Comparison of ENCODE assay signal across 20 cellular contexts in the genomic region with DNA sequence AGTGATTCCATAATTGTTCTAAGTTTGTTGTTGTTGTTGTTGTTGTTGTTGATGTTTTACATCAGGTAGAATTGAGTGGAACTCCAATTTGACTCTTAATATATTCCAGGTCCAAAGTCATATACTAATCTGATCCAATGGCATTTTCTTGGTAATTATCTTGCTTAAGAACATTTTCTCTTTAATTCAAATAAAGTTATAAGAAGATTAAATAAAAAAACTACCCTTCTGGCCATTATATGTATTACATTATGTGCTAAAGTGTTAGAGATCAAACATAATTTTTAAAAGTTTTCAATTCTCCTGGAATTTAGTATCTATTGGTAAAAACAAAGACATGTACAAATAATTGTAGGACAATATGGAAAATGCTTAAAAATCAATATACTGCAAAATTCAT.
"Had no signal": no experiment of that assay in that cellular context is flagged by ENCODE, and none has a peak within 500 bp of the region (broad histone marks: within the 10 kb centered on the region; RNA-seq: fewer than 3 reads in every experiment).

No MANE protein-coding gene starts in this region.

- ATAC-seq: PC-3, Right ventricle myocardium inferior had no signal

- H3K4me3 ChIP-seq: MG63, Peyer's patch, SJCRH30 had no signal

- H3K4me1 ChIP-seq: Peyer's patch, SJCRH30 had no signal

- H3K27me3 ChIP-seq: MG63, Peyer's patch, SJCRH30 had no signal

- DNase-seq: Karpas-422, KBM-7, MG63, NCI-H1092, NCI-H1105 treated with DMSO at 0.1 percent for 48 hours, NCI-H1417 treated with DMSO at 0.1 percent for 48 hours, NCI-H146, NCI-H1694 treated with DMSO at 0.1 percent for 48 hours, NCI-H1930, NCI-H2081, NCI-H2107, NCI-H2227 treated with DMSO at 0.1 percent for 48 hours, NCI-H524, NCI-H526 treated with DMSO at 0.1 percent for 48 hours, NCI-H748 treated with DMSO at 0.1 percent for 48 hours, PC-3, Peyer's patch, SHP77 treated with DMSO at 0.1 percent for 48 hours, SJCRH30 had no signal

- H3K36me3 ChIP-seq: MG63, Peyer's patch, SJCRH30 had no signal

- H3K27ac ChIP-seq: Peyer's patch, SJCRH30 had no signal
